Comparison of ENCODE assay signal across 21 cellular contexts in the genomic region with DNA sequence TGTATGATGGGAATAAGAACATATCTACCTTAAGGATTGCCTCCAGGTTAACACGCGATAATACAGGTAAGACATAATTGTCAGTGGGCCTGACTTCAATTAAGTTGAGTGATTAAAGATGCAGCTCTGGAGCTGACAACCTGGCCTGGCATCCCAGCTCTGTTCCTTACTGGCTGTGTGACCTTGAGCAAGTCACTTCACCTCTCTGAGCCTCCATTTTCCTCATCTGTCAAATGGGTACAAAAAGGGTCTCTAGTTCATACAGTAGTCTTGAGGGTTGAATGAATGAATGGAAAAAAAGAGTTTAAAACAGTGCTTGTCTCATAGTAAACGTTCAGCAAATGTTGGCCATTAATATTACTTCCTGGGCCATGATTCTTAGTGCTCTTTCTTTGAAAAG.
A peak's percentile ranks its signal among the peaks of the same experiment; 100 is the strongest.
DNase-seq lines count a peak whose midpoint lies in the region; ATAC-seq, FAIRE-seq and TF ChIP-seq lines count a peak whose summit lies in the region.
"Had no signal": no experiment of that assay in that cellular context is flagged by ENCODE, and none has a peak within 500 bp of the region (broad histone marks: within the 10 kb centered on the region; RNA-seq: fewer than 3 reads in every experiment).

No MANE protein-coding gene starts in this region.

- no peaks in the 10 kb centered on the region for H3K9me2 ChIP-seq in GM23338 (ENCODE audit: insufficient read depth)

- TF ChIP-seq EP300 in K562 (IDR thresholded peaks at IDR 0.05; ENCODE audit: low read length): no peak

- H3K27ac ChIP-seq in GM23338 (ENCODE audit: low read depth): 0 out of 2 replicates have a peak overlapping the region, but pooled peaks have one; percentile 19
- no peak overlapping the region for H3K27ac ChIP-seq in K562 (ENCODE audit: extremely low read depth, low read depth, low read length)
- no peak overlapping the region for H3K27ac ChIP-seq in spleen
- H3K27ac ChIP-seq: A549; BLaER1 treated with 17β-estradiol and CSF1 and Interleukin-3, amounts not matched to agents 10 nM and 100 nM; C4-2B had no signal

- H3K4me3 ChIP-seq in GM23338 (no peak overlapping the region), K562 (no peak overlapping the region), spleen (no peak overlapping the region)
- H3K4me3 ChIP-seq: A549; BLaER1 treated with 17β-estradiol and CSF1 and Interleukin-3, amounts not matched to agents 10 nM and 100 nM; GM12878 had no signal

- H3K27ac Mint-ChIP-seq in GM23338: no peak overlapping the region
- H3K27ac Mint-ChIP-seq: B cell; CD4-positive, alpha-beta T cell; CD8-positive, alpha-beta T cell had no signal

- H3K36me3 ChIP-seq in GM23338 (ENCODE audit: insufficient read depth) (no peaks in the 10 kb centered on the region), K562 (ENCODE audit: control insufficient read depth, insufficient read depth, low read length) (no peaks in the 10 kb centered on the region), spleen (no peaks in the 10 kb centered on the region)
- H3K36me3 ChIP-seq: BLaER1 treated with 17β-estradiol and CSF1 and Interleukin-3, amounts not matched to agents 10 nM and 100 nM had no signal

- H3K79me2 ChIP-seq in GM23338 (replicated peaks; ENCODE audit: insufficient read depth) (no peaks in the 10 kb centered on the region), K562 (ENCODE audit: control insufficient read depth, insufficient read depth, low read length) (no peaks in the 10 kb centered on the region)

- intact Hi-C loops in K562 (cut with micrococcal nuclease) (no loop called here), spleen (cut with DNase I; ENCODE audit: low total_unique reads) (no loop called here)

- H3K9me3 ChIP-seq in K562 (replicated peaks; ENCODE audit: control insufficient read depth, insufficient read depth, low read depth, low read length): no peaks in the 10 kb centered on the region
- H3K9me3 ChIP-seq in spleen: no peaks in the 10 kb centered on the region
- H3K9me3 ChIP-seq: A549; BLaER1 treated with 17β-estradiol and CSF1 and Interleukin-3, amounts not matched to agents 10 nM and 100 nM; Caco-2 had no signal

- TF ChIP-seq POLR2A in K562 (conservative IDR thresholded peaks at IDR 0.05) (no peak), spleen (IDR thresholded peaks at IDR 0.05) (no peak)

- CTCF ChIA-PET in K562 (lab: Yijun Ruan, JAX; ENCODE audit: low intra/inter-chr PET ratio): no interaction called here

- DNase-seq in GM23338 (ENCODE audit: low spot score) (no peak), K562 (ENCODE audit: extremely low read depth in 1 of 4, low spot score in 3 of 4) (no peak), spleen (peak; percentile 16), NCI-H1092 (lab: John Stamatoyannopoulos, UW) (no peak), RCC 7860 (ENCODE audit: low spot score) (no peak)
- DNase-seq: 8988T; AML-193; Caco-2; Calu3; CD4-positive, alpha-beta T cell; CD8-positive, alpha-beta T cell; DMS79 treated with DMSO at 0.1 percent for 48 hours; GDM1 had no signal

- H4K20me1 ChIP-seq in GM23338 (replicated peaks; ENCODE audit: insufficient read depth) (no peaks in the 10 kb centered on the region; the same call in 1 of the 2 replicates), K562 (replicated peaks; ENCODE audit: control insufficient read depth, insufficient read depth, low read length) (no peaks in the 10 kb centered on the region)
- H4K20me1 ChIP-seq: BLaER1 treated with 17β-estradiol and CSF1 and Interleukin-3, amounts not matched to agents 10 nM and 100 nM had no signal

- no peak for TF ChIP-seq RAD21 in K562 (CRISPR knock-in tag; conservative IDR thresholded peaks at IDR 0.05 in 1 of 2, IDR thresholded peaks at IDR 0.05 in 1 of 2)

- H3K9me3 Mint-ChIP-seq in GM23338: no peaks in the 10 kb centered on the region
- H3K9me3 Mint-ChIP-seq: CD4-positive, alpha-beta T cell; CD8-positive, alpha-beta T cell had no signal

- H3K9me1 ChIP-seq in K562 (ENCODE audit: control insufficient read depth, insufficient read depth, low read length): no peaks in the 10 kb centered on the region

- no peak for TF ChIP-seq CTCF in GM23338 (conservative IDR thresholded peaks at IDR 0.05; ENCODE audit: low read depth in 2 of 2)
- no peak for TF ChIP-seq CTCF in K562 (IDR thresholded peaks at IDR 0.05 in 2 of 3, conservative IDR thresholded peaks at IDR 0.05 in 1 of 3; ENCODE audit: insufficient read depth in 2 of 3, low read depth in 1 of 3, low read length in 3 of 3)
- TF ChIP-seq CTCF in spleen (IDR thresholded peaks at IDR 0.05 in 8 of 11, conservative IDR thresholded peaks at IDR 0.05 in 3 of 11): no peak

- peaks cover 3% of the 10 kb centered on the region for H3K27me3 Mint-ChIP-seq in GM23338 (ENCODE audit: insufficient read depth, low read depth, poor library complexity)

- in situ Hi-C loops in K562 (cut with MboI): no loop called here

- no peak overlapping the region for H3K4me3 Mint-ChIP-seq in GM23338
- H3K4me3 Mint-ChIP-seq: B cell; CD4-positive, alpha-beta T cell; CD8-positive, alpha-beta T cell had no signal

- no peak overlapping the region for H3K9ac ChIP-seq in K562 (ENCODE audit: insufficient read depth in 1 of 2, low read depth in 2 of 2, low read length in 2 of 2)
- H3K9ac ChIP-seq: BLaER1 treated with 17β-estradiol and CSF1 and Interleukin-3, amounts not matched to agents 10 nM and 100 nM had no signal

- BruUV-seq in K562 (replicated peaks; lab: Mats Ljungman, UMichigan): no TSS peak

- H3K27me3 ChIP-seq in GM23338 (ENCODE audit: insufficient read depth): no peaks in the 10 kb centered on the region
- peaks cover 24 to 49% of the 10 kb centered on the region in 2 experiments; a peak in 4 of 5 replicates for H3K27me3 ChIP-seq in K562 (ENCODE audit: control insufficient read depth in 2 of 2, insufficient read depth in 2 of 2, low read length in 2 of 2)
- peaks cover 0 to 65% (median 0%) of the 10 kb centered on the region in 7 donors for H3K27me3 ChIP-seq in spleen (replicated peaks in 1 of 7)

- 5% methylated on average over 3 of the region's 3 CpGs for WGBS in K562 (ENCODE audit: insufficient coverage, low coverage, missing lambda C conversion rate)
- 84 to 89% (median 85%) methylated on average over 3 of the region's 3 CpGs for WGBS in spleen, 5 donors

- POLR2A ChIA-PET in K562 (lab: Yijun Ruan, JAX): interaction anchor here (0.7 kb wide), 1 partner anchor 17 kb away, joined by 4 read pairs; no protein-coding TSS in a partner anchor

- H3K36me3 Mint-ChIP-seq in GM23338 (ENCODE audit: low read depth): no peaks in the 10 kb centered on the region
- H3K36me3 Mint-ChIP-seq: CD8-positive, alpha-beta T cell had no signal

- H3K4me1 Mint-ChIP-seq in GM23338: peaks cover 35% of the 10 kb centered on the region
- H3K4me1 Mint-ChIP-seq: B cell had no signal

- no peaks in the 10 kb centered on the region for H3F3A ChIP-seq in GM23338 (replicated peaks; ENCODE audit: low read depth)

- no peak overlapping the region for H2AFZ ChIP-seq in GM23338
- H2AFZ ChIP-seq in K562 (ENCODE audit: low read depth, low read length): no peak overlapping the region

- FAIRE-seq in K562 (lab: Jason Lieb, UNC) (no peak), RCC 7860 (lab: Jason Lieb, UNC) (no peak)
- FAIRE-seq: A549, D721Med, GM12878, GM12892, GM18507 had no signal

- ATAC-seq in GM23338 (no peak), K562 (no peak)
- ATAC-seq: A549; CD8-positive, alpha-beta T cell; GM12878 had no signal

- H3K4me2 ChIP-seq in GM23338: no peak overlapping the region
- no peak overlapping the region for H3K4me2 ChIP-seq in K562 (ENCODE audit: insufficient read depth, low read length)
- H3K4me2 ChIP-seq: A549; BLaER1 treated with 17β-estradiol and CSF1 and Interleukin-3, amounts not matched to agents 10 nM and 100 nM had no signal

- H3K4me1 ChIP-seq in GM23338 (ENCODE audit: insufficient read depth) (peaks cover 16% of the 10 kb centered on the region), K562 (replicated peaks in 1 of 2; ENCODE audit: control insufficient read depth in 2 of 2, insufficient read depth in 2 of 2, low read length in 2 of 2) (no peaks in the 10 kb centered on the region), spleen (peaks cover 0 to 9% (median 3%) of the 10 kb centered on the region in 6 donors)
- H3K4me1 ChIP-seq: A549, Caco-2 had no signal

TF ChIP-seq in K562, 482 proteins besides CTCF, POLR2A, EP300 and RAD21:
- TF ChIP-seq MAFG (tag; conservative IDR thresholded peaks at IDR 0.05) (no peak), SRSF7 (optimal IDR thresholded peaks at IDR 0.05; ENCODE audit: low read depth, low read length) (no peak), HSF4 (CRISPR knock-in tag; IDR thresholded peaks at IDR 0.05; ENCODE audit: borderline replicate concordance) (no peak), BRF1 (IDR thresholded peaks at IDR 0.05; ENCODE audit: borderline replicate concordance, extremely low read depth, insufficient read length) (no peak), RBM25 (IDR thresholded peaks at IDR 0.05; ENCODE audit: low read depth, low read length, severe bottlenecking) (peak; percentile 81), MCM5 (IDR thresholded peaks at IDR 0.05; ENCODE audit: low read depth) (no peak), ESRRA (IDR thresholded peaks at IDR 0.05; ENCODE audit: borderline replicate concordance, low read depth) (peak; percentile 79; the same call in 1 of the 2 replicates), CBFA2T2 (conservative IDR thresholded peaks at IDR 0.05) (no peak), KDM1A (IDR thresholded peaks at IDR 0.05) (peak in 1 of 2 experiments; percentile 32; a peak in 1 of 4 replicates), BCOR (IDR thresholded peaks at IDR 0.05) (peak; percentile 52; the same call in 1 of the 2 replicates), ZNF778 (CRISPR knock-in tag; IDR thresholded peaks at IDR 0.05) (no peak), TAF9B (IDR thresholded peaks at IDR 0.05; ENCODE audit: partially characterized antibody) (no peak)
